Comparison of ENCODE assay signal across 8 cellular contexts in genomic region chr5:77971965-77972544, GRCh38.
DNase-seq lines count a peak whose midpoint lies in the region; ATAC-seq, FAIRE-seq and TF ChIP-seq lines count a peak whose summit lies in the region.

No MANE protein-coding gene starts in this region.

- H3K9me3 ChIP-seq in A673 (ENCODE audit: low read depth, low read length, poor library complexity, severe bottlenecking), result no peaks in the 10 kb centered on the region

- intact Hi-C loops in A673 (cut with micrococcal nuclease; ENCODE audit: unreplicated experiment), result no loop called here
- intact Hi-C loops in activated T-helper 1 cell treated with anti-CD3 and anti-CD28 coated beads, Interleukin-12 subunit alpha, Interleukin-12 subunit beta, Interleukin-2, Interleukin-4 antibody, amounts not matched to agents 30 ng/mL and 10 ng/mL and 1 ng/mL, durations not matched to agents 14 hours and 24 hours and 36 hours (cut with micrococcal nuclease), result loop anchor here (2.0 to 10.0 kb wide), 3 partner anchors 127 to 1887 kb away; partner anchors contain the start of gene SV2C

- H3K27me3 ChIP-seq in A673 (replicated peaks; ENCODE audit: insufficient read depth, low read depth, low read length, poor library complexity), result peaks cover 96% of the 10 kb centered on the region

- H3K4me1 Mint-ChIP-seq in activated T-helper 1 cell treated with anti-CD3 and anti-CD28 coated beads, Interleukin-12 subunit alpha, Interleukin-12 subunit beta, Interleukin-2, Interleukin-4 antibody, amounts not matched to agents 30 ng/mL and 10 ng/mL and 1 ng/mL, durations not matched to agents 14 hours and 24 hours and 36 hours (ENCODE audit: low read depth), result no peaks in the 10 kb centered on the region
- peaks cover 8% of the 10 kb centered on the region for H3K4me1 Mint-ChIP-seq in memory B cell

- POLR2A ChIA-PET in A673 (lab: Charles Lee; ENCODE audit: low non-redundant PET), result no interaction called here
- POLR2A ChIA-PET in GM10248 (lab: Yijun Ruan, JAX), result interaction anchor here (0.5 kb wide), 1 partner anchor 1389 kb away, joined by 3 read pairs; no protein-coding TSS in a partner anchor

- H3K4me3 Mint-ChIP-seq in activated T-helper 1 cell treated with anti-CD3 and anti-CD28 coated beads, Interleukin-12 subunit alpha, Interleukin-12 subunit beta, Interleukin-2, Interleukin-4 antibody, amounts not matched to agents 30 ng/mL and 10 ng/mL and 1 ng/mL, durations not matched to agents 14 hours and 24 hours and 36 hours, result peak overlapping the region; percentile 9
- peak overlapping the region; percentile 83 for H3K4me3 Mint-ChIP-seq in memory B cell

- TF ChIP-seq CTCF in A673 (conservative IDR thresholded peaks at IDR 0.05; ENCODE audit: low read depth, low read length) (no peak), GM10248 (IDR thresholded peaks at IDR 0.05; ENCODE audit: control extremely low read depth, extremely low read depth, low read depth, missing control alignments) (no peak)

- H3K36me3 Mint-ChIP-seq in activated T-helper 1 cell treated with anti-CD3 and anti-CD28 coated beads, Interleukin-12 subunit alpha, Interleukin-12 subunit beta, Interleukin-2, Interleukin-4 antibody, amounts not matched to agents 30 ng/mL and 10 ng/mL and 1 ng/mL, durations not matched to agents 14 hours and 24 hours and 36 hours (ENCODE audit: low read depth), result no peaks in the 10 kb centered on the region
- H3K36me3 Mint-ChIP-seq in memory B cell, result peaks cover under 1% of the 10 kb centered on the region

- H3K27ac Mint-ChIP-seq in activated T-helper 1 cell treated with anti-CD3 and anti-CD28 coated beads, Interleukin-12 subunit alpha, Interleukin-12 subunit beta, Interleukin-2, Interleukin-4 antibody, amounts not matched to agents 30 ng/mL and 10 ng/mL and 1 ng/mL, durations not matched to agents 14 hours and 24 hours and 36 hours, result no peak overlapping the region
- H3K27ac Mint-ChIP-seq in memory B cell, result no peak overlapping the region

- ATAC-seq in memory B cell (ENCODE audit: low read depth) (peak; percentile 31), GM18520 (IDR thresholded peaks at IDR 0.05; ENCODE audit: unreplicated experiment) (no peak)

- BruUV-seq in A673 (replicated peaks; lab: Mats Ljungman, UMichigan), result no TSS peak

- peak overlapping the region; percentile 16 for H3K4me3 ChIP-seq in A673 (ENCODE audit: low read depth, low read length, poor library complexity, severe bottlenecking)

- H3K36me3 ChIP-seq in A673 (ENCODE audit: insufficient read depth, low read length, poor library complexity, severe bottlenecking), result no peaks in the 10 kb centered on the region

- peak; percentile 45 for DNase-seq in A673 (ENCODE audit: low spot score)
- no peak for DNase-seq in GM19239 (ENCODE audit: insufficient read length, low spot score)
- no peak for DNase-seq in activated T-helper 1 cell treated with anti-CD3 and anti-CD28 coated beads, Interleukin-12 subunit alpha, Interleukin-12 subunit beta, Interleukin-2, Interleukin-4 antibody, amounts not matched to agents 30 ng/mL and 10 ng/mL and 1 ng/mL, durations not matched to agents 14 hours and 24 hours and 36 hours (ENCODE audit: low spot score)
- DNase-seq in memory B cell (ENCODE audit: low spot score in 2 of 2), result no peak
- no peak for DNase-seq in Kasumi-1 (lab: John Stamatoyannopoulos, UW)
- DNase-seq in GM10248 (ENCODE audit: extremely low spot score), result no peak
- DNase-seq in stimulated activated CD4-positive, alpha-beta T cell treated with anti-CD3 and anti-CD28 coated beads, Interleukin-1b, Interleukin-23, amount 100 ng/mL, for 48 hours, result no peak

- peaks cover 60% of the 10 kb centered on the region for H3K27me3 Mint-ChIP-seq in activated T-helper 1 cell treated with anti-CD3 and anti-CD28 coated beads, Interleukin-12 subunit alpha, Interleukin-12 subunit beta, Interleukin-2, Interleukin-4 antibody, amounts not matched to agents 30 ng/mL and 10 ng/mL and 1 ng/mL, durations not matched to agents 14 hours and 24 hours and 36 hours (ENCODE audit: insufficient read depth)
- peaks cover 30% of the 10 kb centered on the region for H3K27me3 Mint-ChIP-seq in memory B cell

- peak; percentile 79 for FAIRE-seq in GM19239 (lab: Jason Lieb, UNC)

- no peaks in the 10 kb centered on the region for H3K9me3 Mint-ChIP-seq in activated T-helper 1 cell treated with anti-CD3 and anti-CD28 coated beads, Interleukin-12 subunit alpha, Interleukin-12 subunit beta, Interleukin-2, Interleukin-4 antibody, amounts not matched to agents 30 ng/mL and 10 ng/mL and 1 ng/mL, durations not matched to agents 14 hours and 24 hours and 36 hours
- H3K9me3 Mint-ChIP-seq in memory B cell, result no peaks in the 10 kb centered on the region

- CTCF ChIA-PET in A673 (lab: Charles Lee), result no interaction called here
- CTCF ChIA-PET in GM10248 (lab: Yijun Ruan, JAX), result interaction anchor here (0.7 to 2.7 kb wide), 3 partner anchors 11 to 327 kb away, joined by 3 to 9 read pairs (median 3); no protein-coding TSS in a partner anchor

- H3K27ac ChIP-seq in A673 (ENCODE audit: low read depth, low read length, poor library complexity, severe bottlenecking), result no peak overlapping the region

- H3K4me1 ChIP-seq in A673 (ENCODE audit: insufficient read depth, low read length, poor library complexity, severe bottlenecking), result peaks cover 13% of the 10 kb centered on the region
